Comparison of ENCODE assay signal across 27 cellular contexts in the genomic region with DNA sequence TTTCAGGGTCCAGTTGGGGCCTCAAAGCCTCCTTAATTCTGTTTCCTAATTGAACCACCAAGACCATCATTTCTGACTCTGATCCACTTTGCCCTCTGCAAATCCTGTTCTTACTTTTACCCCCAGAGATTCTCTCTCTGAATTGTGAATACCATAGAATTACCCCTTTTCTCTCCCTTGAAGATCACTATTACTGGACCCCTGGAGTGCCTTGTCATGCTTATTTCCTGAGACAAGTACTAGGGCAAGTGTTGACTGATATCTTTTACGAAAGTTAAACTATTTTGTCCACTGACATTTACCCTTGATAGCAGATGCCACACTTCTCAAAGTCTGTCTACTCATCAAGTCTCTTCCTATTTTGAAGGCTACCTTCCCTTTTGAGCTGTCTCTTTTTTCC.
"Had no signal": no experiment of that assay in that cellular context is flagged by ENCODE, and none has a peak within 500 bp of the region (broad histone marks: within the 10 kb centered on the region; RNA-seq: fewer than 3 reads in every experiment).

No MANE protein-coding gene starts in this region.

- H3K27ac Mint-ChIP-seq: activated CD8-positive, alpha-beta T cell treated with anti-CD3 and anti-CD28 coated beads, Interleukin-2, amount 10 ng/mL, durations not matched to agents 7 days and 5 days; activated naive CD8-positive, alpha-beta T cell; effector memory CD8-positive, alpha-beta T cell; memory B cell had no signal

- H3K27ac ChIP-seq: breast epithelium, dorsolateral prefrontal cortex, right lobe of liver, SK-N-MC, skin epidermis, thyroid gland had no signal

- H3K36me3 Mint-ChIP-seq: activated naive CD8-positive, alpha-beta T cell; memory B cell; T-cell had no signal

- ATAC-seq: activated CD4-positive, CD25-positive, alpha-beta regulatory T cell treated with anti-CD3 and anti-CD28 coated beads, Interleukin-2, amount 50 U/mL, for 24 hours; activated CD8-positive, alpha-beta T cell treated with anti-CD3 and anti-CD28 coated beads, Interleukin-2, amount 10 ng/mL, durations not matched to agents 7 days and 5 days; activated T-cell treated with anti-CD3 and anti-CD28 coated beads, Interleukin-2, amount 50 U/mL, for 4 hours; effector memory CD8-positive, alpha-beta T cell; esophagus mucosa; left cardiac atrium; right lobe of liver; T-cell had no signal

- H3K27me3 Mint-ChIP-seq: activated naive CD8-positive, alpha-beta T cell; central memory CD8-positive, alpha-beta T cell; effector memory CD8-positive, alpha-beta T cell; memory B cell; stimulated activated naive CD8-positive, alpha-beta T cell treated with anti-CD3 and anti-CD28 coated beads, Interleukin-15, Interleukin-2, amounts not matched to agents 100 ng/mL and 50 ng/mL, for 24 hours; T-cell had no signal

- H3K9me3 Mint-ChIP-seq: central memory CD8-positive, alpha-beta T cell; effector memory CD8-positive, alpha-beta T cell; memory B cell; stimulated activated naive CD8-positive, alpha-beta T cell treated with anti-CD3 and anti-CD28 coated beads, Interleukin-15, Interleukin-2, amounts not matched to agents 100 ng/mL and 50 ng/mL, for 24 hours; T-cell had no signal

- DNase-seq: activated CD4-positive, alpha-beta T cell treated with anti-CD3 and anti-CD28 coated beads, Interleukin-2, amount 50 U/mL, for 1 hour; activated CD8-positive, alpha-beta T cell treated with anti-CD3 and anti-CD28 coated beads, Interleukin-2, amount 10 ng/mL, durations not matched to agents 7 days and 5 days; activated effector memory CD4-positive, alpha-beta T cell treated with Interleukin-2 at 50 U/mL for 16 hours; activated T-cell treated with anti-CD3 and anti-CD28 coated beads, Interleukin-2, amount 50 U/mL, for 4 hours; amniotic stem cell; dorsolateral prefrontal cortex; effector memory CD8-positive, alpha-beta T cell; foreskin melanocyte; hippocampal formation; islet precursor cell; left cardiac atrium; occipital lobe; posterior cingulate gyrus; right lobe of liver; stimulated activated CD4-positive, alpha-beta T cell treated with anti-CD3 and anti-CD28 coated beads, Interleukin-1b, Interleukin-23, amount 100 ng/mL, for 48 hours; substantia nigra; T-cell; thyroid gland had no signal

- H3K4me3 ChIP-seq: breast epithelium, dorsolateral prefrontal cortex, right lobe of liver, SK-N-MC, skin epidermis, thyroid gland had no signal

- H3K4me3 Mint-ChIP-seq: activated CD8-positive, alpha-beta T cell treated with anti-CD3 and anti-CD28 coated beads, Interleukin-2, amount 10 ng/mL, durations not matched to agents 7 days and 5 days; activated naive CD8-positive, alpha-beta T cell; activated T-cell treated with anti-CD3 and anti-CD28 coated beads, Interleukin-2, amount 50 U/mL, for 4 hours; central memory CD8-positive, alpha-beta T cell; effector memory CD8-positive, alpha-beta T cell; memory B cell; stimulated activated naive CD8-positive, alpha-beta T cell treated with anti-CD3 and anti-CD28 coated beads, Interleukin-15, Interleukin-2, amounts not matched to agents 100 ng/mL and 50 ng/mL, for 24 hours; T-cell had no signal

- H3K4me1 ChIP-seq: breast epithelium, right lobe of liver, thyroid gland had no signal

- H3K9me3 ChIP-seq: breast epithelium, right lobe of liver, thyroid gland had no signal

- H3K36me3 ChIP-seq: breast epithelium, right lobe of liver, thyroid gland had no signal

- H3K27me3 ChIP-seq: breast epithelium, dorsolateral prefrontal cortex, right lobe of liver, thyroid gland had no signal
